Comparison of ENCODE assay signal across 6 cellular contexts in genomic region chr18:23557511-23557910, GRCh38. TPM values are rescaled to one million over a fixed set of nuclear protein-coding genes. Genes with fewer than 3 reads are reported as not detected.
DNase-seq lines count a peak whose midpoint lies in the region; ATAC-seq and TF ChIP-seq lines count a peak whose summit lies in the region.
"Not testable (repeated sequence)": the region's sequence is repeated elsewhere in the genome, so short reads cannot be mapped to it uniquely, and the experiment has no call there.

No MANE protein-coding gene starts in this region.

- CTCF ChIA-PET in CD8-positive, alpha-beta T cell (lab: Charles Lee); Panc1 (lab: Charles Lee): not testable (repeated sequence)

- not testable (repeated sequence) for H3K27me3 Mint-ChIP-seq in CD8-positive, alpha-beta T cell (ENCODE audit: low read depth); activated T-helper 17 cell treated with anti-CD3 and anti-CD28 coated beads, Interleukin-2, amount 50 U/mL, for 72 hours; immature natural killer cell (ENCODE audit: low read depth in 3 of 3)

- not testable (repeated sequence) for H3K27me3 ChIP-seq in CD8-positive, alpha-beta T cell (ENCODE audit: insufficient read depth, low read length); Panc1 (ENCODE audit: control insufficient read depth, insufficient read depth, low read length)

- H3K4me3 Mint-ChIP-seq in CD8-positive, alpha-beta T cell; activated T-helper 17 cell treated with anti-CD3 and anti-CD28 coated beads, Interleukin-2, amount 50 U/mL, for 72 hours; immature natural killer cell; stimulated activated effector memory CD8-positive, alpha-beta T cell treated with anti-CD3 and anti-CD28 coated beads, Interleukin-12 subunit alpha, Interleukin-12 subunit beta, amount 100 ng/mL, for 72 hours: not testable (repeated sequence)

- not testable (repeated sequence) for BruUV-seq in Panc1 (replicated peaks; lab: Mats Ljungman, UMichigan)

- WGBS in mesodermal cell (ENCODE audit: insufficient coverage in 2 of 2), 2 experiments: 94 to 100% methylated on average over 3 to 7 of the region's 8 CpGs

- H3K9me3 Mint-ChIP-seq in CD8-positive, alpha-beta T cell; activated T-helper 17 cell treated with anti-CD3 and anti-CD28 coated beads, Interleukin-2, amount 50 U/mL, for 72 hours; immature natural killer cell; stimulated activated effector memory CD8-positive, alpha-beta T cell treated with anti-CD3 and anti-CD28 coated beads, Interleukin-12 subunit alpha, Interleukin-12 subunit beta, amount 100 ng/mL, for 72 hours: not testable (repeated sequence)

- not testable (repeated sequence) for TF ChIP-seq CTCF in CD8-positive, alpha-beta T cell (IDR thresholded peaks at IDR 0.05); Panc1 (IDR thresholded peaks at IDR 0.05)

- H3K9me3 ChIP-seq in CD8-positive, alpha-beta T cell (ENCODE audit: low read length); Panc1 (ENCODE audit: control insufficient read depth, insufficient read depth, low read depth, low read length); mesodermal cell (ENCODE audit: control insufficient read depth, low read length): not testable (repeated sequence)

- not testable (repeated sequence) for ATAC-seq in CD8-positive, alpha-beta T cell; activated T-helper 17 cell treated with anti-CD3 and anti-CD28 coated beads, Interleukin-2, amount 50 U/mL, for 72 hours (replicated peaks); stimulated activated effector memory CD8-positive, alpha-beta T cell treated with anti-CD3 and anti-CD28 coated beads, Interleukin-12 subunit alpha, Interleukin-12 subunit beta, amount 100 ng/mL, for 72 hours
- peak; percentile 83 for ATAC-seq in Panc1

- in situ Hi-C loops in Panc1 (cut with HindIII; ENCODE audit: low pct_unique_long_range_greater_than_20kb, low sequenced_read_pairs): not testable (repeated sequence)

- peaks cover 91% of the 10 kb centered on the region for H3K36me3 Mint-ChIP-seq in CD8-positive, alpha-beta T cell
- peaks cover 99% of the 10 kb centered on the region for H3K36me3 Mint-ChIP-seq in activated T-helper 17 cell treated with anti-CD3 and anti-CD28 coated beads, Interleukin-2, amount 50 U/mL, for 72 hours (ENCODE audit: low read depth)
- peaks cover 40 to 75% (median 50%) of the 10 kb centered on the region in 3 donors for H3K36me3 Mint-ChIP-seq in immature natural killer cell
- H3K36me3 Mint-ChIP-seq in stimulated activated effector memory CD8-positive, alpha-beta T cell treated with anti-CD3 and anti-CD28 coated beads, Interleukin-12 subunit alpha, Interleukin-12 subunit beta, amount 100 ng/mL, for 72 hours: peaks cover 100% of the 10 kb centered on the region

- not testable (repeated sequence) for H3K4me1 Mint-ChIP-seq in CD8-positive, alpha-beta T cell (ENCODE audit: low read depth); activated T-helper 17 cell treated with anti-CD3 and anti-CD28 coated beads, Interleukin-2, amount 50 U/mL, for 72 hours; stimulated activated effector memory CD8-positive, alpha-beta T cell treated with anti-CD3 and anti-CD28 coated beads, Interleukin-12 subunit alpha, Interleukin-12 subunit beta, amount 100 ng/mL, for 72 hours
- H3K4me1 Mint-ChIP-seq in immature natural killer cell: peaks cover 14 to 42% of the 10 kb centered on the region in 2 donors

- POLR2A ChIA-PET in CD8-positive, alpha-beta T cell (lab: Charles Lee): interaction anchor here (0.9 kb wide), 1 partner anchor 12 kb away, joined by 3 read pairs; no protein-coding TSS in a partner anchor
- POLR2A ChIA-PET in Panc1 (lab: Charles Lee): not testable (repeated sequence)

- DNase-seq in CD8-positive, alpha-beta T cell; immature natural killer cell; stimulated activated effector memory CD8-positive, alpha-beta T cell treated with anti-CD3 and anti-CD28 coated beads, Interleukin-12 subunit alpha, Interleukin-12 subunit beta, amount 100 ng/mL, for 72 hours (ENCODE audit: low spot score in 2 of 2): not testable (repeated sequence)
- peak; percentile 7 for DNase-seq in Panc1 (ENCODE audit: low read depth, low spot score)

- H3K4me3 ChIP-seq in CD8-positive, alpha-beta T cell (ENCODE audit: low read depth, low read length); Panc1 (ENCODE audit: low read depth in 2 of 2, low read length in 2 of 2); mesodermal cell (ENCODE audit: extremely low read depth, insufficient read depth, low read length, poor library complexity, severe bottlenecking): not testable (repeated sequence)

- H3K27ac Mint-ChIP-seq in CD8-positive, alpha-beta T cell: peak overlapping the region; percentile 28
- peak overlapping the region; percentile 16 for H3K27ac Mint-ChIP-seq in activated T-helper 17 cell treated with anti-CD3 and anti-CD28 coated beads, Interleukin-2, amount 50 U/mL, for 72 hours
- H3K27ac Mint-ChIP-seq in immature natural killer cell: peak overlapping the region in 4 of 6 donors; percentile 3 to 78 (median 64)
- peak overlapping the region; percentile 33 for H3K27ac Mint-ChIP-seq in stimulated activated effector memory CD8-positive, alpha-beta T cell treated with anti-CD3 and anti-CD28 coated beads, Interleukin-12 subunit alpha, Interleukin-12 subunit beta, amount 100 ng/mL, for 72 hours

- H3K27ac ChIP-seq in CD8-positive, alpha-beta T cell (ENCODE audit: low read depth, low read length); Panc1 (ENCODE audit: low read length): not testable (repeated sequence)
- H3K27ac ChIP-seq in mesodermal cell (ENCODE audit: low read depth, low read length, severe bottlenecking): peak overlapping the region; percentile 64

- intact Hi-C loops in CD8-positive, alpha-beta T cell (cut with DNase I, micrococcal nuclease); Panc1 (cut with micrococcal nuclease; ENCODE audit: unreplicated experiment): not testable (repeated sequence)

- H3K36me3 ChIP-seq in CD8-positive, alpha-beta T cell (ENCODE audit: insufficient read depth, low read length): peaks cover 56% of the 10 kb centered on the region
- H3K36me3 ChIP-seq in Panc1 (ENCODE audit: control insufficient read depth, insufficient read depth, low read length): not testable (repeated sequence)
- H3K36me3 ChIP-seq in mesodermal cell (ENCODE audit: control insufficient read depth, insufficient read depth, low read length): peaks cover 91% of the 10 kb centered on the region

- not testable (repeated sequence) for H3K4me1 ChIP-seq in CD8-positive, alpha-beta T cell (ENCODE audit: insufficient read depth, low read length); Panc1 (ENCODE audit: control insufficient read depth, insufficient read depth, low read length); mesodermal cell (ENCODE audit: control insufficient read depth, insufficient read depth, low read length, poor library complexity, severe bottlenecking)

RNA-seq across cellular contexts. Expression of gene NPC1, which starts 28.8 kb away (rescaled TPM):
- 10 to 100 TPM; 37.3 to 38.9 TPM for total RNA-seq in CD8-positive, alpha-beta T cell
- 92.7 TPM for total RNA-seq in Panc1 (2021; ENCODE audit: unreplicated experiment)
- polyA plus RNA-seq in Panc1 (2012; ENCODE audit: insufficient read length): 60.3 TPM
- 10 to 100 TPM; 39.6 to 49.3 TPM for total RNA-seq in activated T-helper 17 cell treated with anti-CD3 and anti-CD28 coated beads, Interleukin-2, amount 50 U/mL, for 72 hours
- polyA plus RNA-seq in immature natural killer cell: 10 to 100 TPM; 25.1 to 83.2 (median 47.2) TPM
- polyA plus RNA-seq in mesodermal cell (2013, experiment 1 of 2): 65.3 TPM
- polyA plus RNA-seq in mesodermal cell (2013, experiment 2 of 2): 53.8 TPM

RNA-seq across cellular contexts. Expression of gene RMC1, which starts 54.2 kb away (rescaled TPM):
- 10 to 100 TPM; 59.8 to 62.2 TPM for total RNA-seq in CD8-positive, alpha-beta T cell
- total RNA-seq in Panc1 (2021; ENCODE audit: unreplicated experiment): 57.4 TPM
- 34.1 TPM for polyA plus RNA-seq in Panc1 (2012; ENCODE audit: insufficient read length)
- 10 to 100 TPM; 24.6 to 55.0 TPM for total RNA-seq in activated T-helper 17 cell treated with anti-CD3 and anti-CD28 coated beads, Interleukin-2, amount 50 U/mL, for 72 hours
- 10 to 100 TPM; 33.4 to 67.1 (median 39.0) TPM for polyA plus RNA-seq in immature natural killer cell
- 24.8 TPM for polyA plus RNA-seq in mesodermal cell (2013, experiment 1 of 2)
- 21.2 TPM for polyA plus RNA-seq in mesodermal cell (2013, experiment 2 of 2)
